20 cellular contexts compared by ENCODE assay signal in genomic region chr2:233117351-233117750, GRCh38. TPM values are rescaled to one million over a fixed set of nuclear protein-coding genes. Genes with fewer than 3 reads are reported as not detected.
DNase-seq lines count a peak whose midpoint lies in the region; ATAC-seq and TF ChIP-seq lines count a peak whose summit lies in the region.
"Had no signal": no experiment of that assay in that cellular context is flagged by ENCODE, and none has a peak within 500 bp of the region (broad histone marks: within the 10 kb centered on the region; RNA-seq: fewer than 3 reads in every experiment).

No MANE protein-coding gene starts in this region.

- DNase-seq in activated CD4-positive, alpha-beta T cell treated with anti-CD3 and anti-CD28 coated beads, Interleukin-2, amount 10 ng/mL, durations not matched to agents 7 days and 5 days, result no peak
- DNase-seq in activated CD4-positive, alpha-beta T cell treated with anti-CD3 and anti-CD28 coated beads, Interleukin-2, amount 50 U/mL, for 1 hour, result no peak
- DNase-seq in spleen (peak; percentile 67), mucosa of gallbladder (ENCODE audit: low spot score) (no peak)
- DNase-seq in stimulated activated CD4-positive, alpha-beta T cell treated with anti-CD3 and anti-CD28 coated beads, Interleukin-1b, Interleukin-23, amount 100 ng/mL, for 48 hours, result no peak
- DNase-seq: activated CD8-positive, alpha-beta memory T cell treated with anti-CD3 and anti-CD28 coated beads for 24 hours; activated gamma-delta T cell; cerebellar nuclear complex; DMS79; NCI-H1694; small intestine; stimulated activated CD4-positive, alpha-beta T cell treated with anti-CD3 and anti-CD28 coated beads, Interleukin-4, amount 100 ng/mL, for 4 hours had no signal

- peak overlapping the region; percentile 19 for H3K27ac ChIP-seq in cingulate gyrus (ENCODE audit: low read depth, low read length)
- peak overlapping the region in 3 of 8 donors; percentile 21 to 53 (median 46) for H3K27ac ChIP-seq in spleen
- H3K27ac ChIP-seq: ascending aorta, BLaER1, prostate gland, thoracic aorta had no signal

- intact Hi-C loops in spleen (cut with DNase I; ENCODE audit: low total_unique reads), result no loop called here

- CTCF ChIA-PET in activated CD4-positive, alpha-beta T cell treated with anti-CD3 and anti-CD28 coated beads, Interleukin-2, amount 10 ng/mL, durations not matched to agents 7 days and 5 days (lab: Charles Lee), result no interaction called here

- TF ChIP-seq POLR2A in spleen (IDR thresholded peaks at IDR 0.05), result no peak

- no peak overlapping the region for H3K4me3 Mint-ChIP-seq in activated CD4-positive, alpha-beta T cell treated with anti-CD3 and anti-CD28 coated beads, Interleukin-2, amount 10 ng/mL, durations not matched to agents 7 days and 5 days
- H3K4me3 Mint-ChIP-seq in IgD-negative memory B cell, result peak overlapping the region in 3 of 4 donors; percentile 17 to 78 (median 58)

- peaks cover 39% of the 10 kb centered on the region for H3K36me3 Mint-ChIP-seq in activated CD4-positive, alpha-beta T cell treated with anti-CD3 and anti-CD28 coated beads, Interleukin-2, amount 10 ng/mL, durations not matched to agents 7 days and 5 days (ENCODE audit: low read depth)
- no peaks in the 10 kb centered on the region for H3K36me3 Mint-ChIP-seq in IgD-negative memory B cell

- WGBS in spleen, 5 donors, result 76 to 89% (median 80%) methylated on average over 12 to 13 of the region's 13 CpGs

- H3K9me3 Mint-ChIP-seq in activated CD4-positive, alpha-beta T cell treated with anti-CD3 and anti-CD28 coated beads, Interleukin-2, amount 10 ng/mL, durations not matched to agents 7 days and 5 days, result no peaks in the 10 kb centered on the region
- H3K9me3 Mint-ChIP-seq in IgD-negative memory B cell, result no peaks in the 10 kb centered on the region

- no peak overlapping the region for H3K4me3 ChIP-seq in spleen
- H3K4me3 ChIP-seq: ascending aorta, BLaER1, prostate gland, thoracic aorta had no signal

- ATAC-seq in HG03045 (IDR thresholded peaks at IDR 0.05; ENCODE audit: unreplicated experiment), result no peak
- ATAC-seq: SK-N-SH treated with all-trans-retinoic acid at 6 μM for 48 hours had no signal

- peaks cover 62% of the 10 kb centered on the region for H3K4me1 Mint-ChIP-seq in activated CD4-positive, alpha-beta T cell treated with anti-CD3 and anti-CD28 coated beads, Interleukin-2, amount 10 ng/mL, durations not matched to agents 7 days and 5 days
- peaks cover 44 to 62% (median 61%) of the 10 kb centered on the region in 3 donors for H3K4me1 Mint-ChIP-seq in IgD-negative memory B cell

- H3K27me3 ChIP-seq in spleen (replicated peaks in 1 of 7), result no peaks in the 10 kb centered on the region
- H3K27me3 ChIP-seq: ascending aorta, BLaER1 had no signal

- TF ChIP-seq CTCF in spleen (IDR thresholded peaks at IDR 0.05 in 8 of 11, conservative IDR thresholded peaks at IDR 0.05 in 3 of 11), result no peak

- no peaks in the 10 kb centered on the region for H3K9me3 ChIP-seq in spleen
- H3K9me3 ChIP-seq: ascending aorta, BLaER1, prostate gland, thoracic aorta had no signal

- peaks cover 0 to 90% (median 23%) of the 10 kb centered on the region in 6 donors for H3K36me3 ChIP-seq in spleen
- H3K36me3 ChIP-seq: ascending aorta, prostate gland, thoracic aorta had no signal

- POLR2A ChIA-PET in activated CD4-positive, alpha-beta T cell treated with anti-CD3 and anti-CD28 coated beads, Interleukin-2, amount 10 ng/mL, durations not matched to agents 7 days and 5 days (lab: Charles Lee), result no interaction called here

- peak overlapping the region; percentile 76 for H3K27ac Mint-ChIP-seq in activated CD4-positive, alpha-beta T cell treated with anti-CD3 and anti-CD28 coated beads, Interleukin-2, amount 10 ng/mL, durations not matched to agents 7 days and 5 days
- H3K27ac Mint-ChIP-seq in IgD-negative memory B cell, result peak overlapping the region; percentile 46 to 95 (median 61)

- peaks cover 5 to 100% (median 67%) of the 10 kb centered on the region in 6 donors for H3K4me1 ChIP-seq in spleen
- H3K4me1 ChIP-seq: ascending aorta, prostate gland had no signal

- no peaks in the 10 kb centered on the region for H3K27me3 Mint-ChIP-seq in activated CD4-positive, alpha-beta T cell treated with anti-CD3 and anti-CD28 coated beads, Interleukin-2, amount 10 ng/mL, durations not matched to agents 7 days and 5 days
- no peaks in the 10 kb centered on the region for H3K27me3 Mint-ChIP-seq in IgD-negative memory B cell

RNA-seq across cellular contexts. Expression of gene INPP5D, which starts 57.2 kb away (rescaled TPM):
- total RNA-seq in activated CD4-positive, alpha-beta T cell treated with anti-CD3 and anti-CD28 coated beads, Interleukin-2, amount 10 ng/mL, durations not matched to agents 7 days and 5 days, result 100 to 1,000 TPM; 121 to 138 TPM
- polyA plus RNA-seq in IgD-negative memory B cell, result 220 TPM
- total RNA-seq in spleen, result 100 to 1,000 TPM; 172 to 246 (median 186) TPM
- 10 to 100 TPM; 71.1 to 97.8 (median 97.4) TPM for polyA plus RNA-seq in spleen
- total RNA-seq in mucosa of gallbladder, result 30.4 TPM
